ENCODE assay signal across 9 cellular contexts in the genomic region with DNA sequence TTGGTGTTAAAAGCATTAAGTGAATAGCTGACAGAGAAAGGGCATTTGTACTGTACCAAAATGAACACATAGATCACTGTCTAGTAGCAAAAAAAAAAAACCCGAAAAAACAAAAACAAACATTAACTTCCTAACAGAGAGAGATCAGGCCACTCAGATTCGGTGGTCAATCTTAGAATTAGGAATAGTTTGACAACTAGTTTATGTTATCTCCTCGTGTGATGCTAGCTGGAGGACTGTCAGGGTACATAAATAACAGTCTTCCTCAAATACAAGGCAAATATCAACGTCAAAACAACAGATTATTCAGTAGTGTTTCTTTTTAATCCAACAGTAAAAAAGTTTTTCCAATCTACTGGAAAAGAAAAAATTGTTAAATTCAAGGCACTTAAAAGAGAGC. TPM values are rescaled to one million over a fixed set of nuclear protein-coding genes. Genes with fewer than 3 reads are reported as not detected.
DNase-seq lines count a peak whose midpoint lies in the region; ATAC-seq, FAIRE-seq and TF ChIP-seq lines count a peak whose summit lies in the region.
"Had no signal": no experiment of that assay in that cellular context is flagged by ENCODE, and none has a peak within 500 bp of the region (broad histone marks: within the 10 kb centered on the region; RNA-seq: fewer than 3 reads in every experiment).

No MANE protein-coding gene starts in this region.

- H3K27ac Mint-ChIP-seq in chondrocyte (ENCODE audit: unreplicated experiment): peak overlapping the region; percentile 98

- H3K79me1 ChIP-seq in IMR-90 (ENCODE audit: low read depth in 1 of 2, low read length in 2 of 2): peaks cover 7 to 51% of the 10 kb centered on the region in 2 experiments

- peak overlapping the region; percentile 98 for H3K9ac ChIP-seq in IMR-90 (ENCODE audit: low read depth, low read length)

- H3K4me3 Mint-ChIP-seq in chondrocyte (ENCODE audit: unreplicated experiment): peak overlapping the region; percentile 95

- no peak overlapping the region for H3K4ac ChIP-seq in IMR-90 (ENCODE audit: low read depth, low read length)

- dilution Hi-C loops in IMR-90 (cut with HindIII; ENCODE audit: low sequenced_read_pairs, unreplicated experiment): no loop called here

- no peak overlapping the region for H4K8ac ChIP-seq in IMR-90 (ENCODE audit: low read depth in 2 of 2, low read length in 2 of 2)

- peak overlapping the region; percentile 85 for H2BK5ac ChIP-seq in IMR-90 (ENCODE audit: low read depth, low read length, poor library complexity, severe bottlenecking)

- TF ChIP-seq POLR2A in IMR-90 (IDR thresholded peaks at IDR 0.05; ENCODE audit: low read depth, low read length) (no peak), GM12892 (IDR thresholded peaks at IDR 0.05; ENCODE audit: low read depth, low read length) (no peak)

- BruUV-seq in IMR-90 (replicated peaks; lab: Mats Ljungman, UMichigan): no TSS peak

- no peak overlapping the region for H2AK5ac ChIP-seq in IMR-90 (ENCODE audit: low read depth, low read length)

- no peaks in the 10 kb centered on the region for H3K9me3 Mint-ChIP-seq in chondrocyte (ENCODE audit: low read depth)

- H3K56ac ChIP-seq in IMR-90 (ENCODE audit: extremely low read depth, insufficient read depth, low read length): no peak overlapping the region; the same call in 1 of the 2 replicates

- no peak overlapping the region; the same call in 1 of the 2 replicates for H4K5ac ChIP-seq in IMR-90 (ENCODE audit: low read depth, low read length)

- H3K9me3 ChIP-seq in IMR-90 (ENCODE audit: control insufficient read depth, insufficient read depth, low read length): no peaks in the 10 kb centered on the region

- H3K4me1 ChIP-seq in IMR-90 (ENCODE audit: control insufficient read depth, insufficient read depth, low read length): peaks cover 5% of the 10 kb centered on the region; the same call in 1 of the 2 replicates

- no CpG with 5 or more reads among the region's 4 CpGs for WGBS in IMR-90 (ENCODE audit: extremely low coverage in 2 of 2, insufficient read length in 1 of 2), 2 experiments

- H2BK120ac ChIP-seq in IMR-90 (ENCODE audit: low read depth, low read length): no peak overlapping the region

- no peak for FAIRE-seq in GM12892 (lab: Jason Lieb, UNC)

- H2AK9ac ChIP-seq in IMR-90 (replicated peaks; ENCODE audit: low read depth, low read length, poor library complexity): no peak overlapping the region

- H3K4me2 ChIP-seq in IMR-90 (ENCODE audit: low read depth, low read length): peak overlapping the region; percentile 95

- H3K4me3 ChIP-seq in IMR-90 (ENCODE audit: insufficient read depth, low read depth, low read length): peak overlapping the region; percentile 98

- no peak for TF ChIP-seq CTCF in 22Rv1 (IDR thresholded peaks at IDR 0.05)
- no peak for TF ChIP-seq CTCF in IMR-90 (conservative IDR thresholded peaks at IDR 0.05; ENCODE audit: low read depth, low read length)
- TF ChIP-seq CTCF in chondrocyte (IDR thresholded peaks at IDR 0.05): no peak

- intact Hi-C loops in IMR-90 (cut with micrococcal nuclease): loop anchor here (1.0 to 5.0 kb wide), 2 partner anchors 79 to 98 kb away; partner anchors contain the start of gene PSPC1

- no peak overlapping the region for H3K14ac ChIP-seq in IMR-90 (replicated peaks; ENCODE audit: low read depth, low read length)

- peaks cover 3% of the 10 kb centered on the region; the same call in 1 of the 2 replicates for H3K9me1 ChIP-seq in IMR-90 (ENCODE audit: insufficient read depth, low read length)

- no peak for TF ChIP-seq RAD21 in IMR-90 (IDR thresholded peaks at IDR 0.05; ENCODE audit: low read length)

- no peak overlapping the region for H2AFZ ChIP-seq in IMR-90 (replicated peaks; ENCODE audit: low read length, poor library complexity)

- H3K27ac ChIP-seq in 22Rv1: peak overlapping the region; percentile 98; the same call in 1 of the 2 replicates
- H3K27ac ChIP-seq in IMR-90 (ENCODE audit: insufficient read depth, low read length): peak overlapping the region; percentile 82; the same call in 1 of the 2 replicates

- H3K27me3 ChIP-seq in IMR-90 (ENCODE audit: control insufficient read depth, insufficient read depth, low read length): no peaks in the 10 kb centered on the region

- no peaks in the 10 kb centered on the region for H3K27me3 Mint-ChIP-seq in chondrocyte (ENCODE audit: low read depth)

- POLR2A ChIA-PET in IMR-90 (lab: Charles Lee; ENCODE audit: unreplicated experiment): interaction anchor here (0.5 to 0.6 kb wide), 2 partner anchors 14 to 40 kb away, joined by 3 to 4 read pairs; no protein-coding TSS in a partner anchor

- ATAC-seq in IMR-90 (ENCODE audit: low read depth): no peak
- ATAC-seq in HG02870 (IDR thresholded peaks at IDR 0.05; ENCODE audit: unreplicated experiment): no peak
- ATAC-seq in HG02798 (IDR thresholded peaks at IDR 0.05; ENCODE audit: poor library complexity, unreplicated experiment): no peak
- ATAC-seq in GM21576 (IDR thresholded peaks at IDR 0.05; ENCODE audit: unreplicated experiment): no peak

- H2BK15ac ChIP-seq in IMR-90 (ENCODE audit: low read depth, low read length): no peak overlapping the region

- DNase-seq in IMR-90: no peak
- DNase-seq in chondrocyte (ENCODE audit: low spot score): no peak
- peak; percentile 2 for DNase-seq in myocyte (ENCODE audit: low read depth)
- DNase-seq in GM12892 (ENCODE audit: insufficient read length): no peak
- DNase-seq: NCI-H2107 had no signal

- H2BK20ac ChIP-seq in IMR-90 (ENCODE audit: low read depth, low read length): no peak overlapping the region

- peaks cover 6% of the 10 kb centered on the region; the same call in 1 of the 2 replicates for H3K36me3 ChIP-seq in IMR-90 (ENCODE audit: control insufficient read depth, insufficient read depth, low read length)

- in situ Hi-C loops in IMR-90 (cut with MboI; ENCODE audit: low sequenced_read_pairs): no loop called here

- H3K23ac ChIP-seq in IMR-90 (ENCODE audit: low read depth, low read length): peak overlapping the region; percentile 83

- peaks cover 33% of the 10 kb centered on the region for H3K4me1 Mint-ChIP-seq in chondrocyte (ENCODE audit: low read depth)

- H4K91ac ChIP-seq in IMR-90 (ENCODE audit: insufficient read depth, low read depth, low read length): no peak overlapping the region

- CTCF ChIA-PET in IMR-90 (lab: Yijun Ruan, JAX): interaction anchor here (1.1 kb wide), 1 partner anchor 15 kb away, joined by 4 read pairs; no protein-coding TSS in a partner anchor

- H4K20me1 ChIP-seq in IMR-90 (ENCODE audit: insufficient read depth, low read length): peaks cover 19% of the 10 kb centered on the region

- H3K18ac ChIP-seq in IMR-90 (ENCODE audit: low read depth, low read length): no peak overlapping the region

- H3K36me3 Mint-ChIP-seq in chondrocyte (ENCODE audit: low read depth): no peaks in the 10 kb centered on the region

TF ChIP-seq in IMR-90, 13 proteins besides CTCF, POLR2A, EP300 and RAD21:
- no peak for TF ChIP-seq CHD1 (IDR thresholded peaks at IDR 0.05; ENCODE audit: low read depth, low read length)
- TF ChIP-seq, protein P1, sequence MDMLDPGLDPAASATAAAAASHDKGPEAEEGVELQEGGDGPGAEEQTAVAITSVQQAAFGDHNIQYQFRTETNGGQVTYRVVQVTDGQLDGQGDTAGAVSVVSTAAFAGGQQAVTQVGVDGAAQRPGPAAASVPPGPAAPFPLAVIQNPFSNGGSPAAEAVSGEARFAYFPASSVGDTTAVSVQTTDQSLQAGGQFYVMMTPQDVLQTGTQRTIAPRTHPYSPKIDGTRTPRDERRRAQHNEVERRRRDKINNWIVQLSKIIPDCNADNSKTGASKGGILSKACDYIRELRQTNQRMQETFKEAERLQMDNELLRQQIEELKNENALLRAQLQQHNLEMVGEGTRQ (IDR thresholded peaks at IDR 0.05; ENCODE audit: low read depth, low read length): no peak
- no peak for TF ChIP-seq SMC3 (IDR thresholded peaks at IDR 0.05; ENCODE audit: low read depth, low read length)
- TF ChIP-seq FOS (IDR thresholded peaks at IDR 0.05; ENCODE audit: low read depth, low read length): no peak
- TF ChIP-seq NFE2L2 (IDR thresholded peaks at IDR 0.05; ENCODE audit: low read depth, low read length): no peak
- no peak for TF ChIP-seq BHLHE40 (IDR thresholded peaks at IDR 0.05; ENCODE audit: low read depth, low read length)

RNA-seq across cellular contexts. Expression of gene ZMYM5, which starts 1.7 kb away (rescaled TPM):
- 10.2 and 13.6 TPM in 2 replicates for total RNA-seq in IMR-90 (2012; rRNA removed)
- polyA plus RNA-seq in IMR-90 (2012; rRNA removed): 5.2 and 7.0 TPM in 2 replicates
- polyA plus RNA-seq in IMR-90 (2012; cell fraction: cytosol; rRNA removed): 0.74 and 0.75 TPM in 2 replicates
- 1.2 and 12.1 TPM in 2 replicates for polyA plus RNA-seq in IMR-90 (2012; cell fraction: nucleus; rRNA removed; ENCODE audit: low replicate concordance)
- 13.3 to 15.8 TPM (median 14.0 TPM) in 3 replicates for total RNA-seq in chondrocyte
- total RNA-seq in myocyte: 10.6 and 11.2 TPM in 2 replicates
- polyA plus RNA-seq in myocyte (2012): 5.5 TPM
- polyA plus RNA-seq in GM12892 (2012; ENCODE audit: missing spikeins): 13.7 TPM
